ENCODE assay signal across 8 cellular contexts in genomic region chr17:29622337-29623282, GRCh38. TPM values are rescaled to one million over a fixed set of nuclear protein-coding genes. Genes with fewer than 3 reads are reported as not detected.
DNase-seq lines count a peak whose midpoint lies in the region; ATAC-seq and TF ChIP-seq lines count a peak whose summit lies in the region.

TSS of gene CORO6 (minus strand) at chr17:29622912. CDS start at chr17:29621421, 1,491 bp downstream.

- peak; percentile 29 for TF ChIP-seq POLR2A in GM19193 (IDR thresholded peaks at IDR 0.05; ENCODE audit: extremely low read depth, insufficient read depth, insufficient read length)

- no peak for TF ChIP-seq CTCF in colonic mucosa (IDR thresholded peaks at IDR 0.05)

- H3K27me3 ChIP-seq in colonic mucosa = no peaks in the 10 kb centered on the region

- H3K9me3 ChIP-seq in colonic mucosa = no peaks in the 10 kb centered on the region

- H3K9ac ChIP-seq in colonic mucosa (ENCODE audit: low read depth in 2 of 2, low read length in 2 of 2) = peak within 1 kb of the TSS in 1 of 2 donors; percentile 70

- intact Hi-C loops in colonic mucosa (cut with DNase I) = no loop called here

- no peak within 1 kb of the TSS for H3K27ac ChIP-seq in colonic mucosa

- H3K36me3 ChIP-seq in colonic mucosa = no peaks in the 10 kb centered on the region

- H3K4me3 ChIP-seq in colonic mucosa = peak within 1 kb of the TSS; percentile 55

- peaks cover 7% of the 10 kb centered on the region for H3K4me1 ChIP-seq in colonic mucosa

- peak; percentile 25 to 42 for ATAC-seq in activated CD4-positive, CD25-positive, alpha-beta regulatory T cell treated with anti-CD3 and anti-CD28 coated beads, Interleukin-2, amount 50 U/mL, for 24 hours

- DNase-seq in AG08395 (ENCODE audit: low spot score) = peak; percentile 75
- peak; percentile 48 for DNase-seq in M059J (ENCODE audit: low read depth)
- peak; percentile 68 for DNase-seq in colonic mucosa
- peak; percentile 90 for DNase-seq in left kidney (ENCODE audit: low read depth, low spot score)
- DNase-seq in stimulated activated CD4-positive, alpha-beta T cell treated with anti-CD3 and anti-CD28 coated beads, Interleukin-4, amount 100 ng/mL, for 1 hour = peak; percentile 75
- DNase-seq in NCI-H510A (lab: John Stamatoyannopoulos, UW) = no peak

RNA-seq across cellular contexts. Expression of gene CORO6, which starts in this region (rescaled TPM):
- 0.89 and 2.0 TPM in 2 replicates for total RNA-seq in M059J (2014; rRNA removed; shearing (Covaris generic))
- total RNA-seq in colonic mucosa = 1 to 10 TPM in 1 of 2 donors, under 1 TPM in 1; 0.62 to 2.5 TPM
